34 cellular contexts compared by ENCODE assay signal in genomic region chr14:23023500-23024152, GRCh38. TPM values are rescaled to one million over a fixed set of nuclear protein-coding genes. Genes with fewer than 3 reads are reported as not detected.
DNase-seq lines count a peak whose midpoint lies in the region; ATAC-seq and TF ChIP-seq lines count a peak whose summit lies in the region.
"Had no signal": no experiment of that assay in that cellular context is flagged by ENCODE, and none has a peak within 500 bp of the region (broad histone marks: within the 10 kb centered on the region; RNA-seq: fewer than 3 reads in every experiment).

No MANE protein-coding gene starts in this region.

- H3K36me3 ChIP-seq in cardiac muscle cell (peaks cover 3% of the 10 kb centered on the region), mesodermal cell (ENCODE audit: control insufficient read depth, insufficient read depth, low read length) (peaks cover 60% of the 10 kb centered on the region), MG63 (peaks cover 7% of the 10 kb centered on the region)
- H3K36me3 ChIP-seq: uterus had no signal

- no peak for DNase-seq in cardiac muscle cell (ENCODE audit: low read depth in 1 of 2, low spot score in 1 of 2)
- no peak for DNase-seq in Right ventricle myocardium inferior (ENCODE audit: missing footprints)
- DNase-seq in activated CD8-positive, alpha-beta T cell treated with anti-CD3 and anti-CD28 coated beads for 36 hours = no peak
- no peak for DNase-seq in activated CD8-positive, alpha-beta memory T cell treated with anti-CD3 and anti-CD28 coated beads, Interleukin-2, amount 10 ng/mL, durations not matched to agents 7 days and 5 days
- DNase-seq in MG63 = no peak
- DNase-seq: activated CD4-positive, alpha-beta T cell treated with anti-CD3 and anti-CD28 coated beads, Interleukin-2, amount 10 ng/mL, durations not matched to agents 24 days and 14 days; central memory CD4-positive, alpha-beta T cell; COR-L47; cortex of kidney; left ventricle myocardium inferior; mesenchymal stem cell; NCI-H1436 treated with DMSO at 0.1 percent for 48 hours; NCI-H345; NCI-H69; occipital lobe; Peyer's patch; psoas muscle; SIG-M5; sigmoid colon; stimulated activated CD4-positive, alpha-beta T cell treated with anti-CD3 and anti-CD28 coated beads, Interleukin-12 subunit alpha, Interleukin-12 subunit beta, amount 100 ng/mL, for 4 hours; stimulated activated CD4-positive, alpha-beta T cell treated with anti-CD3 and anti-CD28 coated beads, Interleukin-2, amount 100 ng/mL, for 48 hours; stomach; SW 1271; thyroid gland; uterus had no signal

- H3K4me3 ChIP-seq in cardiac muscle cell (no peak overlapping the region), mesodermal cell (ENCODE audit: extremely low read depth, insufficient read depth, low read length, poor library complexity, severe bottlenecking) (no peak overlapping the region), MG63 (no peak overlapping the region)
- H3K4me3 ChIP-seq: BLaER1, HAP-1, left ventricle myocardium inferior, Peyer's patch, psoas muscle, sigmoid colon, stomach, thyroid gland, uterus had no signal

- WGBS in mesodermal cell (ENCODE audit: insufficient coverage in 2 of 2), 2 experiments = 92 to 95% methylated on average over 3 to 5 of the region's 6 CpGs

- H3K9me3 ChIP-seq in cardiac muscle cell (ENCODE audit: low read depth) (no peaks in the 10 kb centered on the region), mesodermal cell (ENCODE audit: control insufficient read depth, low read length) (no peaks in the 10 kb centered on the region), MG63 (no peaks in the 10 kb centered on the region)
- H3K9me3 ChIP-seq: BLaER1, HAP-1, left ventricle myocardium inferior, Peyer's patch, psoas muscle, sigmoid colon, stomach, thyroid gland, uterus had no signal

- H3K4me3 Mint-ChIP-seq in activated CD8-positive, alpha-beta T cell treated with anti-CD3 and anti-CD28 coated beads for 36 hours = no peak overlapping the region
- no peak overlapping the region for H3K4me3 Mint-ChIP-seq in activated CD8-positive, alpha-beta memory T cell treated with anti-CD3 and anti-CD28 coated beads, Interleukin-2, amount 10 ng/mL, durations not matched to agents 7 days and 5 days
- H3K4me3 Mint-ChIP-seq: activated CD4-positive, alpha-beta T cell treated with anti-CD3 and anti-CD28 coated beads, Interleukin-2, amount 10 ng/mL, durations not matched to agents 24 days and 14 days had no signal

- peaks cover 41% of the 10 kb centered on the region for H3K36me3 Mint-ChIP-seq in activated CD8-positive, alpha-beta T cell treated with anti-CD3 and anti-CD28 coated beads for 36 hours (ENCODE audit: low read depth)
- peaks cover 25% of the 10 kb centered on the region for H3K36me3 Mint-ChIP-seq in activated CD8-positive, alpha-beta memory T cell treated with anti-CD3 and anti-CD28 coated beads, Interleukin-2, amount 10 ng/mL, durations not matched to agents 7 days and 5 days

- CTCF ChIA-PET in activated CD8-positive, alpha-beta T cell treated with anti-CD3 and anti-CD28 coated beads for 36 hours (lab: Charles Lee) = interaction anchor here (0.6 to 5.1 kb wide), 11 partner anchors 10 to 97 kb away, joined by 3 to 22 read pairs (median 5); partner anchors contain the start of gene CDH24
- CTCF ChIA-PET in activated CD8-positive, alpha-beta memory T cell treated with anti-CD3 and anti-CD28 coated beads, Interleukin-2, amount 10 ng/mL, durations not matched to agents 7 days and 5 days (lab: Charles Lee) = interaction anchor here (1.6 to 2.3 kb wide), 6 partner anchors 17 to 51 kb away, joined by 4 to 13 read pairs (median 5); partner anchors contain the start of gene CDH24

- POLR2A ChIA-PET in activated CD8-positive, alpha-beta T cell treated with anti-CD3 and anti-CD28 coated beads for 36 hours (lab: Charles Lee) = interaction anchor here (1.1 to 4.5 kb wide), 5 partner anchors 8 to 37 kb away, joined by 3 to 27 read pairs (median 5); no protein-coding TSS in a partner anchor

- peaks cover 4% of the 10 kb centered on the region for H3K4me1 ChIP-seq in cardiac muscle cell (ENCODE audit: low read depth)
- peaks cover 17% of the 10 kb centered on the region for H3K4me1 ChIP-seq in mesodermal cell (ENCODE audit: control insufficient read depth, insufficient read depth, low read length, poor library complexity, severe bottlenecking)
- H3K4me1 ChIP-seq: HAP-1, sigmoid colon, uterus had no signal

- H3K27me3 Mint-ChIP-seq in activated CD8-positive, alpha-beta T cell treated with anti-CD3 and anti-CD28 coated beads for 36 hours = no peaks in the 10 kb centered on the region
- H3K27me3 Mint-ChIP-seq in activated CD8-positive, alpha-beta memory T cell treated with anti-CD3 and anti-CD28 coated beads, Interleukin-2, amount 10 ng/mL, durations not matched to agents 7 days and 5 days = no peaks in the 10 kb centered on the region
- H3K27me3 Mint-ChIP-seq: activated CD4-positive, alpha-beta T cell treated with anti-CD3 and anti-CD28 coated beads, Interleukin-2, amount 10 ng/mL, durations not matched to agents 24 days and 14 days had no signal

- peaks cover 56% of the 10 kb centered on the region for H3K4me1 Mint-ChIP-seq in activated CD8-positive, alpha-beta T cell treated with anti-CD3 and anti-CD28 coated beads for 36 hours (ENCODE audit: low read depth)
- peaks cover 16% of the 10 kb centered on the region for H3K4me1 Mint-ChIP-seq in activated CD8-positive, alpha-beta memory T cell treated with anti-CD3 and anti-CD28 coated beads, Interleukin-2, amount 10 ng/mL, durations not matched to agents 7 days and 5 days

- H3K27ac Mint-ChIP-seq in activated CD8-positive, alpha-beta T cell treated with anti-CD3 and anti-CD28 coated beads for 36 hours = peak overlapping the region; percentile 82
- no peak overlapping the region for H3K27ac Mint-ChIP-seq in activated CD8-positive, alpha-beta memory T cell treated with anti-CD3 and anti-CD28 coated beads, Interleukin-2, amount 10 ng/mL, durations not matched to agents 7 days and 5 days
- H3K27ac Mint-ChIP-seq: activated CD4-positive, alpha-beta T cell treated with anti-CD3 and anti-CD28 coated beads, Interleukin-2, amount 10 ng/mL, durations not matched to agents 24 days and 14 days had no signal

- H3K9me3 Mint-ChIP-seq in activated CD8-positive, alpha-beta T cell treated with anti-CD3 and anti-CD28 coated beads for 36 hours = no peaks in the 10 kb centered on the region
- no peaks in the 10 kb centered on the region for H3K9me3 Mint-ChIP-seq in activated CD8-positive, alpha-beta memory T cell treated with anti-CD3 and anti-CD28 coated beads, Interleukin-2, amount 10 ng/mL, durations not matched to agents 7 days and 5 days (ENCODE audit: low read depth)
- H3K9me3 Mint-ChIP-seq: activated CD4-positive, alpha-beta T cell treated with anti-CD3 and anti-CD28 coated beads, Interleukin-2, amount 10 ng/mL, durations not matched to agents 24 days and 14 days had no signal

- TF ChIP-seq CTCF in cardiac muscle cell (IDR thresholded peaks at IDR 0.05; ENCODE audit: low read depth, low read length) = no peak
- TF ChIP-seq CTCF in activated CD8-positive, alpha-beta T cell treated with anti-CD3 and anti-CD28 coated beads for 36 hours (IDR thresholded peaks at IDR 0.05) = no peak

- H3K27ac ChIP-seq in cardiac muscle cell = peak overlapping the region; percentile 39
- H3K27ac ChIP-seq in mesodermal cell (ENCODE audit: low read depth, low read length, severe bottlenecking) = peak overlapping the region; percentile 10
- H3K27ac ChIP-seq: BLaER1, left ventricle myocardium inferior, Peyer's patch, psoas muscle, sigmoid colon, stomach, thyroid gland, uterus had no signal

- intact Hi-C loops in Right ventricle myocardium inferior (cut with DNase I) = no loop called here
- intact Hi-C loops in activated CD8-positive, alpha-beta T cell treated with anti-CD3 and anti-CD28 coated beads for 36 hours (cut with micrococcal nuclease) = no loop called here

- ATAC-seq in Right ventricle myocardium inferior (no peak), HG03439 (IDR thresholded peaks at IDR 0.05; ENCODE audit: unreplicated experiment) (no peak)
- no peak for ATAC-seq in activated CD8-positive, alpha-beta T cell treated with anti-CD3 and anti-CD28 coated beads for 36 hours
- no peak for ATAC-seq in activated CD8-positive, alpha-beta memory T cell treated with anti-CD3 and anti-CD28 coated beads, Interleukin-2, amount 10 ng/mL, durations not matched to agents 7 days and 5 days
- ATAC-seq: esophagus mucosa, psoas muscle had no signal

- H3K27me3 ChIP-seq in cardiac muscle cell (no peaks in the 10 kb centered on the region), MG63 (no peaks in the 10 kb centered on the region)
- H3K27me3 ChIP-seq: BLaER1, Peyer's patch, sigmoid colon, stomach, thyroid gland, uterus had no signal

RNA-seq across cellular contexts. Expression of gene PSMB5, which starts 11.1 kb away (rescaled TPM):
- 124 and 255 TPM in 2 replicates for total RNA-seq in cardiac muscle cell
- polyA plus RNA-seq in cardiac muscle cell = 304 and 326 TPM in 2 replicates
- 134 TPM for total RNA-seq in Right ventricle myocardium inferior
- total RNA-seq in activated CD8-positive, alpha-beta T cell treated with anti-CD3 and anti-CD28 coated beads for 36 hours = 100 to 1,000 TPM; 119 to 120 TPM
- 205 TPM for polyA plus RNA-seq in mesodermal cell (2013, experiment 1 of 2)
- 202 TPM for polyA plus RNA-seq in mesodermal cell (2013, experiment 2 of 2)
- 10 to 100 TPM; 66.7 to 95.3 TPM for total RNA-seq in activated CD8-positive, alpha-beta memory T cell treated with anti-CD3 and anti-CD28 coated beads, Interleukin-2, amount 10 ng/mL, durations not matched to agents 7 days and 5 days
- 170 and 273 TPM in 2 replicates for total RNA-seq in MG63 (2014; rRNA removed; shearing (Covaris generic); ENCODE audit: low replicate concordance)

RNA-seq across cellular contexts. Expression of gene C14orf93, which starts 13.7 kb away (rescaled TPM):
- total RNA-seq in cardiac muscle cell (7.9 and 26.3 TPM in 2 replicates), Right ventricle myocardium inferior (5.6 TPM)
- polyA plus RNA-seq in cardiac muscle cell = 6.7 and 10.5 TPM in 2 replicates
- 10 to 100 TPM; 13.2 to 13.5 TPM for total RNA-seq in activated CD8-positive, alpha-beta T cell treated with anti-CD3 and anti-CD28 coated beads for 36 hours
- polyA plus RNA-seq in mesodermal cell (2013, experiment 1 of 2) = 10.8 TPM
- polyA plus RNA-seq in mesodermal cell (2013, experiment 2 of 2) = 11.3 TPM
- 10 to 100 TPM in 1 of 2 experiments, 1 to 10 TPM in 1; 9.0 to 12.6 TPM for total RNA-seq in activated CD8-positive, alpha-beta memory T cell treated with anti-CD3 and anti-CD28 coated beads, Interleukin-2, amount 10 ng/mL, durations not matched to agents 7 days and 5 days
- total RNA-seq in MG63 (2014; rRNA removed; shearing (Covaris generic); ENCODE audit: low replicate concordance) = 3.7 and 12.3 TPM in 2 replicates

RNA-seq across cellular contexts. Expression of gene PSMB11, which starts 18.4 kb away (rescaled TPM):
- 0.12 TPM in 1 of 2 replicates, not detected in the other for total RNA-seq in cardiac muscle cell
- polyA plus RNA-seq in cardiac muscle cell = not detected in 2 replicates
- not detected for total RNA-seq in Right ventricle myocardium inferior
- total RNA-seq in activated CD8-positive, alpha-beta T cell treated with anti-CD3 and anti-CD28 coated beads for 36 hours = not detected
- polyA plus RNA-seq in mesodermal cell (2013, experiment 1 of 2) = not detected
- polyA plus RNA-seq in mesodermal cell (2013, experiment 2 of 2) = not detected
- total RNA-seq in activated CD8-positive, alpha-beta memory T cell treated with anti-CD3 and anti-CD28 coated beads, Interleukin-2, amount 10 ng/mL, durations not matched to agents 7 days and 5 days = not detected
- total RNA-seq in MG63 (2014; rRNA removed; shearing (Covaris generic); ENCODE audit: low replicate concordance) = not detected in 2 replicates
- total RNA-seq: activated CD4-positive, alpha-beta T cell treated with anti-CD3 and anti-CD28 coated beads, Interleukin-2, amount 10 ng/mL, durations not matched to agents 24 days and 14 days; esophagus mucosa; fibroblast of villous mesenchyme; G401; left ventricle myocardium inferior; LHCN-M2; myocyte; occipital lobe; Peyer's patch; psoas muscle; stomach; thyroid gland; uterus had no signal
- polyA plus RNA-seq: stomach had no signal

RNA-seq across cellular contexts. Expression of gene CDH24, which starts 33.7 kb away (rescaled TPM):
- total RNA-seq in cardiac muscle cell = 8.6 and 8.9 TPM in 2 replicates
- polyA plus RNA-seq in cardiac muscle cell = 4.4 and 13.4 TPM in 2 replicates
- total RNA-seq in Right ventricle myocardium inferior = 2.5 TPM
- total RNA-seq in activated CD8-positive, alpha-beta T cell treated with anti-CD3 and anti-CD28 coated beads for 36 hours = under 1 TPM; 0.69 to 0.72 TPM
- 25.6 TPM for polyA plus RNA-seq in mesodermal cell (2013, experiment 1 of 2)
- 20.5 TPM for polyA plus RNA-seq in mesodermal cell (2013, experiment 2 of 2)
- 1 to 10 TPM; 2.4 to 2.5 TPM for total RNA-seq in activated CD8-positive, alpha-beta memory T cell treated with anti-CD3 and anti-CD28 coated beads, Interleukin-2, amount 10 ng/mL, durations not matched to agents 7 days and 5 days
- 1.4 and 1.9 TPM in 2 replicates for total RNA-seq in MG63 (2014; rRNA removed; shearing (Covaris generic); ENCODE audit: low replicate concordance)

RNA-seq across cellular contexts. Expression of gene AJUBA, which starts 41.3 kb away (rescaled TPM):
- 33.8 and 39.3 TPM in 2 replicates for total RNA-seq in cardiac muscle cell
- polyA plus RNA-seq in cardiac muscle cell = 18.9 and 19.9 TPM in 2 replicates
- total RNA-seq in Right ventricle myocardium inferior = 13.1 TPM
- total RNA-seq in activated CD8-positive, alpha-beta T cell treated with anti-CD3 and anti-CD28 coated beads for 36 hours = 1 to 10 TPM; 2.3 to 2.6 TPM
- polyA plus RNA-seq in mesodermal cell (2013, experiment 1 of 2) = 28.9 TPM
- 32.1 TPM for polyA plus RNA-seq in mesodermal cell (2013, experiment 2 of 2)
- 1 to 10 TPM in 1 of 2 experiments, under 1 TPM in 1; 0.41 to 1.2 TPM for total RNA-seq in activated CD8-positive, alpha-beta memory T cell treated with anti-CD3 and anti-CD28 coated beads, Interleukin-2, amount 10 ng/mL, durations not matched to agents 7 days and 5 days
- total RNA-seq in MG63 (2014; rRNA removed; shearing (Covaris generic); ENCODE audit: low replicate concordance) = 60.8 and 69.6 TPM in 2 replicates
